1 cellular context compared by ENCODE assay signal in genomic region chr4:102827674-102828496, GRCh38.
A peak's percentile ranks its signal among the peaks of the same experiment; 100 is the strongest.
TF ChIP-seq lines count a peak whose summit lies in the region.

No MANE protein-coding gene starts in this region.

TF ChIP-seq in HepG2, 621 proteins besides CTCF, POLR2A, EP300 and RAD21 (continued from another document and continues in another):
- peak; percentile 86 for TF ChIP-seq ZNF687 (CRISPR knock-in tag; IDR thresholded peaks at IDR 0.05)
- TF ChIP-seq MIER3 (CRISPR knock-in tag; IDR thresholded peaks at IDR 0.05; ENCODE audit: borderline replicate concordance) = 0 out of 2 replicates have a peak, but pooled peaks have one; percentile 37
- peak; percentile 51 for TF ChIP-seq TBL1XR1 (IDR thresholded peaks at IDR 0.05; ENCODE audit: borderline replicate concordance, low read length, partially characterized antibody)
- peak; percentile 21; the same call in 1 of the 2 replicates for TF ChIP-seq ZNF547 (CRISPR knock-in tag; IDR thresholded peaks at IDR 0.05)
- TF ChIP-seq PAWR (CRISPR knock-in tag; IDR thresholded peaks at IDR 0.05; ENCODE audit: borderline replicate concordance) = no peak
- TF ChIP-seq, protein P1, sequence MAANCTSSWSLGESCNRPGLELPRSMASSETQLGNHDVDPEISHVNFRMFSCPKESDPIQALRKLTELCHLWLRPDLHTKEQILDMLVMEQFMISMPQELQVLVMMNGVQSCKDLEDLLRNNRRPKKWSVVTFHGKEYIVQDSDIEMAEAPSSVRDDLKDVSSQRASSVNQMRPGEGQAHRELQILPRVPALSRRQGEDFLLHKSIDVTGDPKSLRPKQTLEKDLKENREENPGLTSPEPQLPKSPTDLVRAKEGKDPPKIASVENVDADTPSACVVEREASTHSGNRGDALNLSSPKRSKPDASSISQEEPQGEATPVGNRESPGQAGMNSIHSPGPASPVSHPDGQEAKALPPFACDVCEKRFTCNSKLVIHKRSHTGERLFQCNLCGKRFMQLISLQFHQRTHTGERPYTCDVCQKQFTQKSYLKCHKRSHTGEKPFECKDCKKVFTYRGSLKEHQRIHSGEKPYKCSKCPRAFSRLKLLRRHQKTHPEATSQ (CRISPR knock-in tag; IDR thresholded peaks at IDR 0.05; ENCODE audit: borderline replicate concordance) = peak; percentile 35; the same call in 1 of the 2 replicates
- 0 out of 2 replicates have a peak, but pooled peaks have one; percentile 16 for TF ChIP-seq ZNF780A (CRISPR knock-in tag; IDR thresholded peaks at IDR 0.05)
- TF ChIP-seq, protein P2, sequence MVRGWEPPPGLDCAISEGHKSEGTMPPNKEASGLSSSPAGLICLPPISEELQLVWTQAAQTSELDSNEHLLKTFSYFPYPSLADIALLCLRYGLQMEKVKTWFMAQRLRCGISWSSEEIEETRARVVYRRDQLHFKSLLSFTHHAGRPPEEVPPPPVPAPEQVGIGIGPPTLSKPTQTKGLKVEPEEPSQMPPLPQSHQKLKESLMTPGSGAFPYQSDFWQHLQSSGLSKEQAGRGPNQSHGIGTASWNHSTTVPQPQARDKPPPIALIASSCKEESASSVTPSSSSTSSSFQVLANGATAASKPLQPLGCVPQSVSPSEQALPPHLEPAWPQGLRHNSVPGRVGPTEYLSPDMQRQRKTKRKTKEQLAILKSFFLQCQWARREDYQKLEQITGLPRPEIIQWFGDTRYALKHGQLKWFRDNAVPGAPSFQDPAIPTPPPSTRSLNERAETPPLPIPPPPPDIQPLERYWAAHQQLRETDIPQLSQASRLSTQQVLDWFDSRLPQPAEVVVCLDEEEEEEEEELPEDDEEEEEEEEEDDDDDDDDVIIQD (CRISPR knock-in tag; IDR thresholded peaks at IDR 0.05; ENCODE audit: low read depth) = peak; percentile 77; the same call in 1 of the 2 replicates
- TF ChIP-seq, protein P3, sequence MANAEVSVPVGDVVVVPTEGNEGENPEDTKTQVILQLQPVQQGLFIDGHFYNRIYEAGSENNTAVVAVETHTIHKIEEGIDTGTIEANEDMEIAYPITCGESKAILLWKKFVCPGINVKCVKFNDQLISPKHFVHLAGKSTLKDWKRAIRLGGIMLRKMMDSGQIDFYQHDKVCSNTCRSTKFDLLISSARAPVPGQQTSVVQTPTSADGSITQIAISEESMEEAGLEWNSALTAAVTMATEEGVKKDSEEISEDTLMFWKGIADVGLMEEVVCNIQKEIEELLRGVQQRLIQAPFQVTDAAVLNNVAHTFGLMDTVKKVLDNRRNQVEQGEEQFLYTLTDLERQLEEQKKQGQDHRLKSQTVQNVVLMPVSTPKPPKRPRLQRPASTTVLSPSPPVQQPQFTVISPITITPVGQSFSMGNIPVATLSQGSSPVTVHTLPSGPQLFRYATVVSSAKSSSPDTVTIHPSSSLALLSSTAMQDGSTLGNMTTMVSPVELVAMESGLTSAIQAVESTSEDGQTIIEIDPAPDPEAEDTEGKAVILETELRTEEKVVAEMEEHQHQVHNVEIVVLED (CRISPR knock-in tag; IDR thresholded peaks at IDR 0.05; ENCODE audit: borderline replicate concordance) = peak; percentile 65
- no peak for TF ChIP-seq MLXIP (CRISPR knock-in tag; IDR thresholded peaks at IDR 0.05; ENCODE audit: borderline replicate concordance)
- TF ChIP-seq ZZZ3 (CRISPR knock-in tag; IDR thresholded peaks at IDR 0.05; ENCODE audit: borderline replicate concordance) = no peak
- peak; percentile 85 for TF ChIP-seq POLR2G (IDR thresholded peaks at IDR 0.05; ENCODE audit: low read depth, low read length)
- TF ChIP-seq, protein P4, sequence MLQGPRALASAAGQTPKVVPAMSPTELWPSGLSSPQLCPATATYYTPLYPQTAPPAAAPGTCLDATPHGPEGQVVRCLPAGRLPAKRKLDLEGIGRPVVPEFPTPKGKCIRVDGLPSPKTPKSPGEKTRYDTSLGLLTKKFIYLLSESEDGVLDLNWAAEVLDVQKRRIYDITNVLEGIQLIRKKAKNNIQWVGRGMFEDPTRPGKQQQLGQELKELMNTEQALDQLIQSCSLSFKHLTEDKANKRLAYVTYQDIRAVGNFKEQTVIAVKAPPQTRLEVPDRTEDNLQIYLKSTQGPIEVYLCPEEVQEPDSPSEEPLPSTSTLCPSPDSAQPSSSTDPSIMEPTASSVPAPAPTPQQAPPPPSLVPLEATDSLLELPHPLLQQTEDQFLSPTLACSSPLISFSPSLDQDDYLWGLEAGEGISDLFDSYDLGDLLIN (CRISPR knock-in tag; IDR thresholded peaks at IDR 0.05; ENCODE audit: borderline replicate concordance) = no peak
- peak; percentile 71; the same call in 1 of the 2 replicates for TF ChIP-seq ZNF746 (CRISPR knock-in tag; IDR thresholded peaks at IDR 0.05)
- no peak for TF ChIP-seq ZNF577 (CRISPR knock-in tag; IDR thresholded peaks at IDR 0.05; ENCODE audit: borderline replicate concordance, low read depth)
- TF ChIP-seq AGO1 (IDR thresholded peaks at IDR 0.05; ENCODE audit: low read depth, low read length, poor library complexity, severe bottlenecking) = no peak
- TF ChIP-seq SPEN (CRISPR knock-in tag; IDR thresholded peaks at IDR 0.05; ENCODE audit: low read depth) = peak; percentile 58; the same call in 1 of the 2 replicates
- TF ChIP-seq ZNF670 (CRISPR knock-in tag; IDR thresholded peaks at IDR 0.05; ENCODE audit: borderline replicate concordance) = no peak
- peak; percentile 30; the same call in 1 of the 2 replicates for TF ChIP-seq BORCS8-MEF2B (CRISPR knock-in tag; IDR thresholded peaks at IDR 0.05)
- no peak for TF ChIP-seq ZNF337 (CRISPR knock-in tag; IDR thresholded peaks at IDR 0.05; ENCODE audit: borderline replicate concordance, low read depth)
- no peak for TF ChIP-seq STAT5B (CRISPR knock-in tag; IDR thresholded peaks at IDR 0.05)
- TF ChIP-seq, protein P5, sequence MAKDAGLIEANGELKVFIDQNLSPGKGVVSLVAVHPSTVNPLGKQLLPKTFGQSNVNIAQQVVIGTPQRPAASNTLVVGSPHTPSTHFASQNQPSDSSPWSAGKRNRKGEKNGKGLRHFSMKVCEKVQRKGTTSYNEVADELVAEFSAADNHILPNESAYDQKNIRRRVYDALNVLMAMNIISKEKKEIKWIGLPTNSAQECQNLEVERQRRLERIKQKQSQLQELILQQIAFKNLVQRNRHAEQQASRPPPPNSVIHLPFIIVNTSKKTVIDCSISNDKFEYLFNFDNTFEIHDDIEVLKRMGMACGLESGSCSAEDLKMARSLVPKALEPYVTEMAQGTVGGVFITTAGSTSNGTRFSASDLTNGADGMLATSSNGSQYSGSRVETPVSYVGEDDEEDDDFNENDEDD (CRISPR knock-in tag; IDR thresholded peaks at IDR 0.05; ENCODE audit: borderline replicate concordance) = peak; percentile 76; the same call in 1 of the 2 replicates
- TF ChIP-seq ZKSCAN8 (CRISPR knock-in tag; IDR thresholded peaks at IDR 0.05; ENCODE audit: borderline replicate concordance) = 0 out of 2 replicates have a peak, but pooled peaks have one; percentile 58
- TF ChIP-seq, protein P6, sequence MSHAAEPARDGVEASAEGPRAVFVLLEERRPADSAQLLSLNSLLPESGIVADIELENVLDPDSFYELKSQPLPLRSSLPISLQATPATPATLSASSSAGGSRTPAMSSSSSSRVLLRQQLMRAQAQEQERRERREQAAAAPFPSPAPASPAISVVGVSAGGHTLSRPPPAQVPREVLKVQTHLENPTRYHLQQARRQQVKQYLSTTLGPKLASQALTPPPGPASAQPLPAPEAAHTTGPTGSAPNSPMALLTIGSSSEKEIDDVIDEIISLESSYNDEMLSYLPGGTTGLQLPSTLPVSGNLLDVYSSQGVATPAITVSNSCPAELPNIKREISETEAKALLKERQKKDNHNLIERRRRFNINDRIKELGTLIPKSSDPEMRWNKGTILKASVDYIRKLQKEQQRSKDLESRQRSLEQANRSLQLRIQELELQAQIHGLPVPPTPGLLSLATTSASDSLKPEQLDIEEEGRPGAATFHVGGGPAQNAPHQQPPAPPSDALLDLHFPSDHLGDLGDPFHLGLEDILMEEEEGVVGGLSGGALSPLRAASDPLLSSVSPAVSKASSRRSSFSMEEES (CRISPR knock-in tag; IDR thresholded peaks at IDR 0.05) = no peak; the same call in 1 of the 2 replicates
- TF ChIP-seq RARG (CRISPR knock-in tag; IDR thresholded peaks at IDR 0.05; ENCODE audit: low read depth) = no peak
- TF ChIP-seq, protein P7, sequence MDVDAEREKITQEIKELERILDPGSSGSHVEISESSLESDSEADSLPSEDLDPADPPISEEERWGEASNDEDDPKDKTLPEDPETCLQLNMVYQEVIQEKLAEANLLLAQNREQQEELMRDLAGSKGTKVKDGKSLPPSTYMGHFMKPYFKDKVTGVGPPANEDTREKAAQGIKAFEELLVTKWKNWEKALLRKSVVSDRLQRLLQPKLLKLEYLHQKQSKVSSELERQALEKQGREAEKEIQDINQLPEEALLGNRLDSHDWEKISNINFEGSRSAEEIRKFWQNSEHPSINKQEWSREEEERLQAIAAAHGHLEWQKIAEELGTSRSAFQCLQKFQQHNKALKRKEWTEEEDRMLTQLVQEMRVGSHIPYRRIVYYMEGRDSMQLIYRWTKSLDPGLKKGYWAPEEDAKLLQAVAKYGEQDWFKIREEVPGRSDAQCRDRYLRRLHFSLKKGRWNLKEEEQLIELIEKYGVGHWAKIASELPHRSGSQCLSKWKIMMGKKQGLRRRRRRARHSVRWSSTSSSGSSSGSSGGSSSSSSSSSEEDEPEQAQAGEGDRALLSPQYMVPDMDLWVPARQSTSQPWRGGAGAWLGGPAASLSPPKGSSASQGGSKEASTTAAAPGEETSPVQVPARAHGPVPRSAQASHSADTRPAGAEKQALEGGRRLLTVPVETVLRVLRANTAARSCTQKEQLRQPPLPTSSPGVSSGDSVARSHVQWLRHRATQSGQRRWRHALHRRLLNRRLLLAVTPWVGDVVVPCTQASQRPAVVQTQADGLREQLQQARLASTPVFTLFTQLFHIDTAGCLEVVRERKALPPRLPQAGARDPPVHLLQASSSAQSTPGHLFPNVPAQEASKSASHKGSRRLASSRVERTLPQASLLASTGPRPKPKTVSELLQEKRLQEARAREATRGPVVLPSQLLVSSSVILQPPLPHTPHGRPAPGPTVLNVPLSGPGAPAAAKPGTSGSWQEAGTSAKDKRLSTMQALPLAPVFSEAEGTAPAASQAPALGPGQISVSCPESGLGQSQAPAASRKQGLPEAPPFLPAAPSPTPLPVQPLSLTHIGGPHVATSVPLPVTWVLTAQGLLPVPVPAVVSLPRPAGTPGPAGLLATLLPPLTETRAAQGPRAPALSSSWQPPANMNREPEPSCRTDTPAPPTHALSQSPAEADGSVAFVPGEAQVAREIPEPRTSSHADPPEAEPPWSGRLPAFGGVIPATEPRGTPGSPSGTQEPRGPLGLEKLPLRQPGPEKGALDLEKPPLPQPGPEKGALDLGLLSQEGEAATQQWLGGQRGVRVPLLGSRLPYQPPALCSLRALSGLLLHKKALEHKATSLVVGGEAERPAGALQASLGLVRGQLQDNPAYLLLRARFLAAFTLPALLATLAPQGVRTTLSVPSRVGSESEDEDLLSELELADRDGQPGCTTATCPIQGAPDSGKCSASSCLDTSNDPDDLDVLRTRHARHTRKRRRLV (CRISPR knock-in tag; IDR thresholded peaks at IDR 0.05) = peak; percentile 80; the same call in 1 of the 2 replicates
- TF ChIP-seq PRDM4 (CRISPR knock-in tag; IDR thresholded peaks at IDR 0.05; ENCODE audit: borderline replicate concordance) = no peak
